In genomic region chr14:90159688-90160087, GRCh38 we compare ENCODE assay signal across 28 cellular contexts.
"Had no signal": no experiment of that assay in that cellular context is flagged by ENCODE, and none has a peak within 500 bp of the region (broad histone marks: within the 10 kb centered on the region; RNA-seq: fewer than 3 reads in every experiment).

No MANE protein-coding gene starts in this region.

- H3K36me3 ChIP-seq: left lung, lower lobe of right lung, neutrophil, right lobe of liver, stomach, thyroid gland, transverse colon, upper lobe of left lung, vagina had no signal

- H3K27ac ChIP-seq: left lung, lower lobe of right lung, neutrophil, parathyroid adenoma, psoas muscle, right lobe of liver, stomach, thyroid gland, transverse colon, upper lobe of left lung, vagina had no signal

- H3K27me3 ChIP-seq: neutrophil, right lobe of liver, stomach, testis, thyroid gland, transverse colon, upper lobe of left lung, vagina had no signal

- H3K9me3 ChIP-seq: left lung, lower lobe of right lung, mucosa of descending colon, neutrophil, psoas muscle, right lobe of liver, stomach, testis, thyroid gland, transverse colon, upper lobe of left lung, vagina had no signal

- ATAC-seq: left colon; left lung; lower lobe of right lung; mucosa of descending colon; naive thymus-derived CD4-positive, alpha-beta T cell; natural killer cell treated with Interleukin-12 subunit alpha and Interleukin-12 subunit beta and Interleukin-15 and Interleukin-18, amount 100 ng/mL, for 72 hours; psoas muscle; right lobe of liver; stimulated activated naive B cell treated with anti-CD40 and anti-IgM and Interleukin-4, amounts not matched to agents 10 μg/mL and 1 μg/mL and 100 μg/mL, for 72 hours; stimulated activated naive CD8-positive, alpha-beta T cell treated with anti-CD3 and anti-CD28 coated beads, Interleukin-15, Interleukin-2, amounts not matched to agents 100 U/mL and 50 U/mL, for 24 hours had no signal

- H3K4me3 ChIP-seq: left lung, lower lobe of right lung, mucosa of descending colon, psoas muscle, right lobe of liver, smooth muscle cell, stomach, testis, thyroid gland, transverse colon, upper lobe of left lung, vagina had no signal

- H3K4me1 ChIP-seq: left lung, lower lobe of right lung, parathyroid adenoma, psoas muscle, right lobe of liver, stomach, thyroid gland, transverse colon, upper lobe of left lung, vagina had no signal

- DNase-seq: hypothalamus; immature natural killer cell; kidney; left colon; left lung; lower lobe of right lung; mammary epithelial cell; mesenchymal stem cell; midbrain; mucosa of descending colon; naive thymus-derived CD4-positive, alpha-beta T cell; occipital lobe; psoas muscle; right lobe of liver; stimulated activated CD4-positive, alpha-beta T cell treated with anti-CD3 and anti-CD28 coated beads, Interleukin-1b, Interleukin-23, amount 100 ng/mL, for 48 hours; stimulated activated CD4-positive, alpha-beta T cell treated with anti-CD3 and anti-CD28 coated beads, Interleukin-4, amount 100 ng/mL, for 1 hour; stimulated activated naive B cell treated with anti-CD40 and anti-IgM and Interleukin-4, amounts not matched to agents 10 μg/mL and 1 μg/mL and 100 μg/mL, for 72 hours; stimulated activated naive CD8-positive, alpha-beta T cell treated with anti-CD3 and anti-CD28 coated beads, Interleukin-15, Interleukin-2, amounts not matched to agents 100 U/mL and 50 U/mL, for 24 hours; stomach; thyroid gland; transverse colon; upper lobe of left lung had no signal
